In the genomic region with DNA sequence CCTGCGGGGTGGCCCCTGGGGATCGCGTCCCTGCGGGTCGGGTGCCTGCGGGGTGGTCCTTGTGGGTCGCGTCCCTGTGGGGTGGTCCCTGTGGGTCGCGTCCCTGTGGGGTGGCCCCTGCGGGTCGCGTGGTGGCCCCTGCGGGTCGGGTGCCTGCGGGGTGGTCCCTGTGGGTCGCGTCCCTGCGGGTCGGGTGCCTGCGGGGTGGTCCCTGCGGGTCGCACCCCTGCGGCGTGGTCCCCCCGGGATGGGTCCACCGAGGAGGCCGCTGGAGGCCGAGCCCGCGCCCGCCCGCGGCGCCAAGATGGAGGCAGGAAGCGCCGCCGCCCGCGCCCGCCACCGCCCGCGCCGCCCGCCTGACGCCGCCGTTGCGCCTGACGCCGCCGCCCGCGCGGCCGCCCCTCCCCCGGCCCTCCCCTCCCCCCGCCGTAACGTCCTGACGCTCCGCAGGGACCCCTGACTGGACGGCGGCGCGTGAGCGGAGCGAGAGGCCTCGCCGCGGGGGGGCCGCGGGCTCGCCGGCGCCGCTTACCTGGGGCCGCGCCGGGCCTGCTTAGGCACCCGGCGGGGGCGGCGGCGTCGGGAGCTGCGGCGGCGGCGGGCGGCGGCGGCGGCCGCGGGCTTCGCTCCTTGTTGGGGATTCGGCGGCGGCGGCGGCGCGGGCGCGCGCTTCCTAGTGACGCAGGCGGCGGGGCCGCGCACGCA, we compare ENCODE assay signal across 8 cellular contexts. TPM values are rescaled to one million over a fixed set of nuclear protein-coding genes. Genes with fewer than 3 reads are reported as not detected.
DNase-seq lines count a peak whose midpoint lies in the region; ATAC-seq and TF ChIP-seq lines count a peak whose summit lies in the region.

A gene with protein sequence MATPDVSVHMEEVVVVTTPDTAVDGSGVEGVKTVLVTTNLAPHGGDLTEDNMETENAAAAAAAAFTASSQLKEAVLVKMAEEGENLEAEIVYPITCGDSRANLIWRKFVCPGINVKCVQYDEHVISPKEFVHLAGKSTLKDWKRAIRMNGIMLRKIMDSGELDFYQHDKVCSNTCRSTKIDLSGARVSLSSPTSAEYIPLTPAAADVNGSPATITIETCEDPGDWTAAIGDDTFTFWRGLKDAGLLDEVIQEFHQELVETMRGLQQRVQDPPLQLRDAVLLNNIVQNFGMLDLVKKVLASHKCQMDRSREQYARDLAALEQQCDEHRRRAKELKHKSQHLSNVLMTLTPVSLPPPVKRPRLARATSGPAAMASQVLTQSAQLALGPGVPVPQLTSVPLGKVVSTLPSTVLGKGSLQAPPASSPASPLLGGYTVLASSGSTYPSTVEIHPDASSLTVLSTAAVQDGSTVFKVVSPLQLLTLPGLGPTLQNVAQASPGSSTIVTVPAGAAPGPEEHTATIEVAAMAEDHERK (minus strand): TSS at position 678 of the 705 bp plus-strand sequence. CDS start 7,704 bp downstream, outside the sequence.

- peaks cover 37% of the 10 kb centered on the region for H3K4me1 ChIP-seq in CD4-positive, alpha-beta memory T cell (ENCODE audit: insufficient read depth, low read length)
- peaks cover 13% of the 10 kb centered on the region for H3K4me1 ChIP-seq in OCI-LY3 (ENCODE audit: low read length)
- H3K4me1 ChIP-seq in tibial artery, result peaks cover 0 to 27% (median 20%) of the 10 kb centered on the region in 4 donors

- H3K27ac ChIP-seq in CD4-positive, alpha-beta memory T cell (ENCODE audit: low read depth, low read length), result peak within 1 kb of the TSS; percentile 91
- peak within 1 kb of the TSS; percentile 82 for H3K27ac ChIP-seq in OCI-LY3 (ENCODE audit: low read length)
- H3K27ac ChIP-seq in tibial artery, result peak within 1 kb of the TSS; percentile 93 to 97

- peaks cover 0 to 2% (median 0%) of the 10 kb centered on the region in 8 donors for H3K9me3 Mint-ChIP-seq in CD4-positive, alpha-beta memory T cell
- H3K9me3 Mint-ChIP-seq in activated T-helper 17 cell treated with anti-CD3 and anti-CD28 coated beads, Interleukin-2, amount 50 U/mL, for 72 hours, result no peaks in the 10 kb centered on the region
- H3K9me3 Mint-ChIP-seq in neural crest cell, result no peaks in the 10 kb centered on the region

- peaks cover 4 to 26% of the 10 kb centered on the region in 2 donors for H3K36me3 Mint-ChIP-seq in CD4-positive, alpha-beta memory T cell
- peaks cover 24% of the 10 kb centered on the region for H3K36me3 Mint-ChIP-seq in activated T-helper 17 cell treated with anti-CD3 and anti-CD28 coated beads, Interleukin-2, amount 50 U/mL, for 72 hours (ENCODE audit: low read depth)
- H3K36me3 Mint-ChIP-seq in neural crest cell (ENCODE audit: low read depth), result peaks cover 4% of the 10 kb centered on the region

- peaks cover 21 to 52% (median 37%) of the 10 kb centered on the region in 4 donors for H3K4me1 Mint-ChIP-seq in CD4-positive, alpha-beta memory T cell
- peaks cover 18% of the 10 kb centered on the region for H3K4me1 Mint-ChIP-seq in activated T-helper 17 cell treated with anti-CD3 and anti-CD28 coated beads, Interleukin-2, amount 50 U/mL, for 72 hours
- H3K4me1 Mint-ChIP-seq in neural crest cell, result peaks cover 26% of the 10 kb centered on the region

- 0 out of 2 replicates have a peak, but pooled peaks cover 3% of the 10 kb centered on the region for H4K20me1 ChIP-seq in OCI-LY3 (ENCODE audit: insufficient read depth, low read length)

- H3K27me3 Mint-ChIP-seq in CD4-positive, alpha-beta memory T cell, result no peaks in the 10 kb centered on the region
- no peaks in the 10 kb centered on the region for H3K27me3 Mint-ChIP-seq in activated T-helper 17 cell treated with anti-CD3 and anti-CD28 coated beads, Interleukin-2, amount 50 U/mL, for 72 hours
- no peaks in the 10 kb centered on the region for H3K27me3 Mint-ChIP-seq in neural crest cell (ENCODE audit: low read depth)

- H3K79me2 ChIP-seq in OCI-LY3 (ENCODE audit: low read length), result peaks cover 64% of the 10 kb centered on the region

- CTCF ChIA-PET in CD4-positive, alpha-beta memory T cell (lab: Charles Lee; ENCODE audit: partially characterized antibody), result interaction anchor here (0.7 to 3.1 kb wide), 4 partner anchors 9 to 15 kb away, joined by 4 to 20 read pairs (median 10); no protein-coding TSS in a partner anchor

- DNase-seq in CD4-positive, alpha-beta memory T cell, result no peak
- DNase-seq in fibroblast of villous mesenchyme (ENCODE audit: low read depth) (peak; percentile 73), neural crest cell (ENCODE audit: low read depth, low spot score) (no peak), tibial artery (peak in 1 of 2 donors; percentile 86)

- intact Hi-C loops in CD4-positive, alpha-beta memory T cell (cut with micrococcal nuclease), result loop anchor here (1.0 to 5.0 kb wide), 3 partner anchors 9 to 74 kb away; a partner anchor contains a TSS
- intact Hi-C loops in tibial artery (cut with DNase I; ENCODE audit: low total_unique reads), result loop anchor here (5.0 to 10.0 kb wide), 3 partner anchors 81 to 238 kb away; a partner anchor contains a TSS

- ATAC-seq in GM19372 (IDR thresholded peaks at IDR 0.05; ENCODE audit: low read depth, unreplicated experiment) (peak; percentile 47), HG03521 (IDR thresholded peaks at IDR 0.05; ENCODE audit: unreplicated experiment) (peak; percentile 45)
- peak; percentile 58 for ATAC-seq in activated T-helper 17 cell treated with anti-CD3 and anti-CD28 coated beads, Interleukin-2, amount 50 U/mL, for 72 hours (replicated peaks)

- peak within 1 kb of the TSS; percentile 93 to 97 (median 95) for H3K27ac Mint-ChIP-seq in CD4-positive, alpha-beta memory T cell
- H3K27ac Mint-ChIP-seq in activated T-helper 17 cell treated with anti-CD3 and anti-CD28 coated beads, Interleukin-2, amount 50 U/mL, for 72 hours, result peak within 1 kb of the TSS; percentile 92
- H3K27ac Mint-ChIP-seq in neural crest cell (ENCODE audit: unreplicated experiment), result no peak within 1 kb of the TSS

- no peaks in the 10 kb centered on the region for H3K27me3 ChIP-seq in CD4-positive, alpha-beta memory T cell (ENCODE audit: insufficient read depth, low read length)
- H3K27me3 ChIP-seq in OCI-LY3 (ENCODE audit: low read depth, low read length) (no peaks in the 10 kb centered on the region), tibial artery (no peaks in the 10 kb centered on the region)

- peak within 1 kb of the TSS; percentile 99 for H3K9ac ChIP-seq in OCI-LY3 (ENCODE audit: low read length)

- peak within 1 kb of the TSS; percentile 93 for H3K4me2 ChIP-seq in OCI-LY3 (ENCODE audit: low read length)

- POLR2A ChIA-PET in CD4-positive, alpha-beta memory T cell (lab: Charles Lee; ENCODE audit: partially characterized antibody), result interaction anchor here (0.7 to 19.3 kb wide), 23 partner anchors 8 to 353 kb away, joined by 3 to 658 read pairs (median 6); a partner anchor contains a TSS

- no peaks in the 10 kb centered on the region for H3K36me3 ChIP-seq in CD4-positive, alpha-beta memory T cell (ENCODE audit: insufficient read depth, low read length)
- peaks cover 3% of the 10 kb centered on the region for H3K36me3 ChIP-seq in OCI-LY3 (replicated peaks; ENCODE audit: low read depth, low read length)
- H3K36me3 ChIP-seq in tibial artery, result no peaks in the 10 kb centered on the region

- H3K9me3 ChIP-seq in CD4-positive, alpha-beta memory T cell (ENCODE audit: control insufficient read depth in 1 of 2, low read length in 2 of 2), result no peaks in the 10 kb centered on the region
- H3K9me3 ChIP-seq in OCI-LY3 (ENCODE audit: insufficient read depth, low read length), result no peaks in the 10 kb centered on the region
- no peaks in the 10 kb centered on the region for H3K9me3 ChIP-seq in tibial artery

- H2AFZ ChIP-seq in OCI-LY3 (ENCODE audit: low read depth, low read length), result peak within 1 kb of the TSS; percentile 76; the same call in 1 of the 2 replicates

- TF ChIP-seq CTCF in OCI-LY3 (IDR thresholded peaks at IDR 0.05; ENCODE audit: low read depth, low read length) (no peak), fibroblast of villous mesenchyme (IDR thresholded peaks at IDR 0.05; ENCODE audit: insufficient read depth, low read depth, low read length) (no peak), neural crest cell (conservative IDR thresholded peaks at IDR 0.05) (no peak), tibial artery (IDR thresholded peaks at IDR 0.05) (no peak)

- H3K4me3 ChIP-seq in CD4-positive, alpha-beta memory T cell (ENCODE audit: low read length in 2 of 2), result peak within 1 kb of the TSS; percentile 91 to 95
- H3K4me3 ChIP-seq in OCI-LY3 (ENCODE audit: low read length) (peak within 1 kb of the TSS; percentile 100), fibroblast of villous mesenchyme (ENCODE audit: low read depth, low read length) (peak within 1 kb of the TSS; percentile 85), tibial artery (peak within 1 kb of the TSS; percentile 74 to 75)

- H3K4me3 Mint-ChIP-seq in CD4-positive, alpha-beta memory T cell, result peak within 1 kb of the TSS; percentile 94 to 99 (median 96)
- H3K4me3 Mint-ChIP-seq in activated T-helper 17 cell treated with anti-CD3 and anti-CD28 coated beads, Interleukin-2, amount 50 U/mL, for 72 hours, result peak within 1 kb of the TSS; percentile 87
- peak within 1 kb of the TSS; percentile 86 for H3K4me3 Mint-ChIP-seq in neural crest cell

RNA-seq across cellular contexts. Expression of the gene that starts here (rescaled TPM):
- 10 to 100 TPM; 24.4 to 26.4 TPM for total RNA-seq in CD4-positive, alpha-beta memory T cell
- polyA plus RNA-seq in CD4-positive, alpha-beta memory T cell, result 10 to 100 TPM in 1 of 2 donors, 1 to 10 TPM in 1; 4.5 to 16.6 TPM
- total RNA-seq in activated T-helper 17 cell treated with anti-CD3 and anti-CD28 coated beads, Interleukin-2, amount 50 U/mL, for 72 hours, result 10 to 100 TPM; 11.5 to 19.6 TPM
- total RNA-seq in fibroblast of villous mesenchyme (9.3 and 10.8 TPM in 2 replicates), neural crest cell (14.6 and 15.2 TPM in 2 replicates)
